Comparison of ENCODE assay signal across 1 cellular context in the genomic region with DNA sequence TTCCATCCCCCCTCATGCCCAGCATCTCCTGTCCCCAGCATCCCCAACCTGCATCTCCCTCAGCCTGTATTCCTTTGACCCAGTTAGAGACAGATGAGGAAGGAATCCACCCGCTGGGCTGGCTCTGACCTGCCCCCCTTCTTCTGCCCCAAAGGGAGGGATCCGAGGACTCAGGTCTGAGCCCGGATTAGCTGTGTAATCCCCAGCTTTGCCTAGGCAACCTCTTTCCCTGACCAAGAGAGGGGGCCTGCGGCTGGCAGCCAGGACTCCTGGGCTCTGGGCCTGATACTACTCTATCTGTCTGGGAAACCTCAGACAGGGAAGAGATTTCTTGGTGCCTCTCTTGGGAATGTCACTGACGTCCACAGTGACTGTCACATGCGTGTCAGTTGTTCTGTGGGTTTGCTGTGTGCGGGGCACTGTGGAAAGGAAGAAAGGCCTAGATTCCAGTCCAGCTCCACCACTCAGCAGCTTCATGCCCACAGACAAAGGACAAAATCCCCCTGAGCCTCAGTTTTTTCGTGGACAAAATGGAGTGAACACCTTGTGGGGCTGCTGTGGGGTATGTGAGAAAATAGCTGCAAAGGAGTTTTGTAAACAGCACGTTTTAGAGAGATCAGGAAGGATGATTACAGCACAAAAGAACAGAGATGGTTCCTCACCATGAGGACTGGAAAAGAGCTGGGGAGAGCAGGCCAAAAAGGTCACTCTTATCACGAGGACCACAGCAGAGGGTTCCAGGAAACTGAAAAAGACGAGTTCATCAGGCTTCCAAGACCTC.
TF ChIP-seq lines count a peak whose summit lies in the region.

No MANE protein-coding gene starts in this region.

TF ChIP-seq in endothelial cell of umbilical vein, 7 proteins besides CTCF, POLR2A, EP300 and RAD21:
- TF ChIP-seq FOS (IDR thresholded peaks at IDR 0.05; ENCODE audit: borderline replicate concordance, insufficient read depth, low read length) (no peak), EZH2 (IDR thresholded peaks at IDR 0.05; ENCODE audit: borderline replicate concordance, low read depth, low read length, severe bottlenecking) (no peak)
TF ChIP-seq in endothelial cell of umbilical vein: peak in this region for 0.
